Comparison of ENCODE assay signal across 13 cellular contexts in the genomic region with DNA sequence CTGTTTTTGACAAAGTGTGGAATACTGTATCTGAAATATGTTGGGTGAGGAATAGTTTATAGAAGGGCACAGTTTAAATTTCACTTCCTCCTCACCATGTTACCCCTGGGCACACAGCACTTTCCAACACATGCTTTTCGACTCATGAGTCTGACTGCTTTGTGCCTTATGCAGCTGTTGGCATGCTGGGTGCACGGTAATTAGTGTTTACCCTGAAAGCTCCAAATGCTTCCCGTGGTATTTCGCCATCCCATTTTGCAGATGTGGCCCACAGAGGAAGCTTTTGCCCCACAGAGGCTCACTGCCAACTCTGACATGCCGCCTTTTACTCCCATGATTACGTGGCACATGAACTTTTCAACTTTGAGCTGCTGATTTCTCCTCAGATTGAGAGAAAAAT.
DNase-seq lines count a peak whose midpoint lies in the region; ATAC-seq and TF ChIP-seq lines count a peak whose summit lies in the region.
"Had no signal": no experiment of that assay in that cellular context is flagged by ENCODE, and none has a peak within 500 bp of the region (broad histone marks: within the 10 kb centered on the region; RNA-seq: fewer than 3 reads in every experiment).

No MANE protein-coding gene starts in this region.

- intact Hi-C loops in activated CD4-positive, alpha-beta T cell treated with anti-CD3 and anti-CD28 coated beads for 36 hours (cut with DNase I, micrococcal nuclease), result loop anchor here in 1 of 2 experiments (1.0 kb wide), 1 partner anchor 10 kb away; no protein-coding TSS in a partner anchor
- intact Hi-C loops in right lobe of liver (cut with DNase I), result no loop called here

- no peaks in the 10 kb centered on the region for H3K9me3 Mint-ChIP-seq in activated CD4-positive, alpha-beta T cell treated with anti-CD3 and anti-CD28 coated beads for 36 hours (ENCODE audit: low read depth)
- no peaks in the 10 kb centered on the region for H3K9me3 Mint-ChIP-seq in endothelial cell (ENCODE audit: unreplicated experiment)
- H3K9me3 Mint-ChIP-seq: stimulated activated effector memory CD8-positive, alpha-beta T cell treated with anti-CD3 and anti-CD28 coated beads, Interleukin-12 subunit alpha, Interleukin-12 subunit beta, amount 100 ng/mL, for 72 hours had no signal

- H3K27ac Mint-ChIP-seq in activated CD4-positive, alpha-beta T cell treated with anti-CD3 and anti-CD28 coated beads for 36 hours, result peak overlapping the region; percentile 57
- no peak overlapping the region for H3K27ac Mint-ChIP-seq in endothelial cell (ENCODE audit: unreplicated experiment)

- H3K4me3 ChIP-seq in right lobe of liver, result no peak overlapping the region
- H3K4me3 ChIP-seq: smooth muscle cell had no signal

- WGBS in right lobe of liver (ENCODE audit: insufficient coverage, low coverage, low lambda C conversion rate, missing lambda C conversion rate), result 29% methylated on average over 5 of the region's 6 CpGs

- peak overlapping the region; percentile 54 for H3K27ac ChIP-seq in angular gyrus (ENCODE audit: low read depth, low read length)
- H3K27ac ChIP-seq in right lobe of liver, result peak overlapping the region in 2 of 3 donors; percentile 48 to 65
- peak overlapping the region; percentile 25 for H3K27ac ChIP-seq in temporal lobe (ENCODE audit: low read depth, low read length)

- CTCF ChIA-PET in activated CD4-positive, alpha-beta T cell treated with anti-CD3 and anti-CD28 coated beads for 36 hours (lab: Charles Lee), result interaction anchor here (0.7 to 2.8 kb wide), 6 partner anchors 9 to 348 kb away, joined by 4 to 10 read pairs (median 6); no protein-coding TSS in a partner anchor

- H3K36me3 ChIP-seq in right lobe of liver, result no peaks in the 10 kb centered on the region

- H3K4me3 Mint-ChIP-seq in activated CD4-positive, alpha-beta T cell treated with anti-CD3 and anti-CD28 coated beads for 36 hours, result no peak overlapping the region
- no peak overlapping the region for H3K4me3 Mint-ChIP-seq in endothelial cell (ENCODE audit: unreplicated experiment)
- H3K4me3 Mint-ChIP-seq: stimulated activated effector memory CD8-positive, alpha-beta T cell treated with anti-CD3 and anti-CD28 coated beads, Interleukin-12 subunit alpha, Interleukin-12 subunit beta, amount 100 ng/mL, for 72 hours had no signal

- H3K27me3 Mint-ChIP-seq in activated CD4-positive, alpha-beta T cell treated with anti-CD3 and anti-CD28 coated beads for 36 hours, result no peaks in the 10 kb centered on the region
- H3K27me3 Mint-ChIP-seq in endothelial cell (ENCODE audit: unreplicated experiment), result peaks cover 1% of the 10 kb centered on the region

- H3K27me3 ChIP-seq in right lobe of liver, result no peaks in the 10 kb centered on the region

- TF ChIP-seq POLR2A in right lobe of liver (IDR thresholded peaks at IDR 0.05), result peak; percentile 18

- no peak for ATAC-seq in activated CD4-positive, alpha-beta T cell treated with anti-CD3 and anti-CD28 coated beads for 36 hours
- peak in 3 of 4 donors; percentile 49 to 75 (median 63) for ATAC-seq in right lobe of liver
- ATAC-seq: stimulated activated effector memory CD8-positive, alpha-beta T cell treated with anti-CD3 and anti-CD28 coated beads, Interleukin-12 subunit alpha, Interleukin-12 subunit beta, amount 100 ng/mL, for 72 hours had no signal

- DNase-seq in activated CD4-positive, alpha-beta T cell treated with anti-CD3 and anti-CD28 coated beads for 36 hours, result no peak
- DNase-seq in activated CD4-positive, alpha-beta T cell treated with anti-CD3 and anti-CD28 coated beads for 48 hours, result no peak
- DNase-seq in right lobe of liver (peak; percentile 66 to 77 (median 76)), DMS153 (lab: John Stamatoyannopoulos, UW) (no peak), endothelial cell (ENCODE audit: low spot score) (no peak)
- DNase-seq in stimulated activated CD4-positive, alpha-beta T cell treated with anti-CD3 and anti-CD28 coated beads, Interleukin-4, amount 100 ng/mL, for 4 hours, result no peak
- DNase-seq: activated T-cell treated with anti-CD3 and anti-CD28 coated beads for 4 hours, mesendoderm, NCI-H526 had no signal

- H3K36me3 Mint-ChIP-seq in activated CD4-positive, alpha-beta T cell treated with anti-CD3 and anti-CD28 coated beads for 36 hours (ENCODE audit: low read depth), result peaks cover 49% of the 10 kb centered on the region
- peaks cover 14% of the 10 kb centered on the region for H3K36me3 Mint-ChIP-seq in endothelial cell (ENCODE audit: low read depth, unreplicated experiment)
- H3K36me3 Mint-ChIP-seq: stimulated activated effector memory CD8-positive, alpha-beta T cell treated with anti-CD3 and anti-CD28 coated beads, Interleukin-12 subunit alpha, Interleukin-12 subunit beta, amount 100 ng/mL, for 72 hours had no signal

- H3K9me3 ChIP-seq in right lobe of liver, result no peaks in the 10 kb centered on the region

- peaks cover 0 to 26% (median 9%) of the 10 kb centered on the region in 4 donors for H3K4me1 ChIP-seq in right lobe of liver

- POLR2A ChIA-PET in activated CD4-positive, alpha-beta T cell treated with anti-CD3 and anti-CD28 coated beads for 36 hours (lab: Charles Lee), result no interaction called here

- no peak for TF ChIP-seq CTCF in right lobe of liver (IDR thresholded peaks at IDR 0.05)
- no peak for TF ChIP-seq CTCF in endothelial cell (IDR thresholded peaks at IDR 0.05; ENCODE audit: unreplicated experiment)

- H3K4me1 Mint-ChIP-seq in activated CD4-positive, alpha-beta T cell treated with anti-CD3 and anti-CD28 coated beads for 36 hours, result peaks cover 46% of the 10 kb centered on the region
- H3K4me1 Mint-ChIP-seq in endothelial cell (ENCODE audit: unreplicated experiment), result no peaks in the 10 kb centered on the region

Comparison
In these comparisons a context has a peak if more than half of its experiments do, and no peak if none do; other contexts are left out.
1. DNase-seq: peak in right lobe of liver (3 of 3); none in activated CD4-positive, alpha-beta T cell treated with anti-CD3 and anti-CD28 coated beads for 36 hours (single experiment), activated CD4-positive, alpha-beta T cell treated with anti-CD3 and anti-CD28 coated beads for 48 hours (single experiment), DMS153 (single experiment), endothelial cell (single experiment) and stimulated activated CD4-positive, alpha-beta T cell treated with anti-CD3 and anti-CD28 coated beads, Interleukin-4, amount 100 ng/mL, for 4 hours (0 of 2).
2. Peak in every context shown above with its lines, with median percentiles within 50 percentile points of each other: H3K27ac ChIP-seq.